In the genomic region with DNA sequence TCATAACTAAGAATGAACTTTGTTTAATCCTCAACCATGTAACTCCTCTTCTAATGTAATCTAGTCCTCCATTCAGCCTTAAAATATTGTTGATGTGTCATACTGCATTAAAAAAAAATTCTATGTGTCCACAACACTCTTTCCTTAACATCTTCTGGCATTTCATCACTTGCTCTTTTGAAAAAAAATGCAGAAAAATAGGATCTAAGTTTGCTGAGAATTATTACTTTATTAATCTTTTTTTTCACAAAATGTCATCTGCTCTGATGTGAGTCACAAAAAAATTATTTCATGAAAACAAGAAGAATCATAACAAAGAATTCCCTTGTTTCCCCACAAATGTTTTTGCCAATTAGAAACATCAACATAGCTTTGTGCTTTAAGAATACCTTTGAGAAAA, we compare ENCODE assay signal across 20 cellular contexts.
"Had no signal": no experiment of that assay in that cellular context is flagged by ENCODE, and none has a peak within 500 bp of the region (broad histone marks: within the 10 kb centered on the region; RNA-seq: fewer than 3 reads in every experiment).

No MANE protein-coding gene starts in this region.

- DNase-seq: activated CD4-positive, alpha-beta memory T cell treated with anti-CD3 and anti-CD28 coated beads, Interleukin-2, amount 10 ng/mL, durations not matched to agents 7 days and 5 days; activated CD8-positive, alpha-beta memory T cell treated with anti-CD3 and anti-CD28 coated beads, Interleukin-2, amount 10 ng/mL, durations not matched to agents 7 days and 5 days; activated naive CD4-positive, alpha-beta T cell; activated naive CD8-positive, alpha-beta T cell treated with anti-CD3 and anti-CD28 coated beads, Interleukin-2, amount 10 ng/mL, durations not matched to agents 7 days and 5 days; aorta; brain microvascular endothelial cell; foreskin fibroblast; hypothalamus; midbrain; nephron progenitor cell; nucleus accumbens; stimulated activated naive CD8-positive, alpha-beta T cell treated with anti-CD3 and anti-CD28 coated beads, Interleukin-15, Interleukin-2, amounts not matched to agents 100 U/mL and 50 U/mL, for 24 hours; transverse colon; uterus had no signal

- H3K36me3 Mint-ChIP-seq: activated CD8-positive, alpha-beta memory T cell treated with anti-CD3 and anti-CD28 coated beads, Interleukin-2, amount 10 ng/mL, durations not matched to agents 7 days and 5 days; activated naive CD8-positive, alpha-beta T cell treated with anti-CD3 and anti-CD28 coated beads, Interleukin-2, amount 10 ng/mL, durations not matched to agents 7 days and 5 days had no signal

- H3K27me3 ChIP-seq: brain microvascular endothelial cell, right atrium auricular region, transverse colon, uterus had no signal

- H3K9me3 Mint-ChIP-seq: nephron progenitor cell had no signal

- H3K4me1 ChIP-seq: right atrium auricular region, transverse colon, uterus had no signal

- H3K9me3 ChIP-seq: right atrium auricular region, transverse colon, uterus had no signal

- H3K27me3 Mint-ChIP-seq: activated CD4-positive, alpha-beta memory T cell treated with anti-CD3 and anti-CD28 coated beads, Interleukin-2, amount 10 ng/mL, durations not matched to agents 7 days and 5 days; activated CD8-positive, alpha-beta memory T cell treated with anti-CD3 and anti-CD28 coated beads, Interleukin-2, amount 10 ng/mL, durations not matched to agents 7 days and 5 days; activated naive CD8-positive, alpha-beta T cell treated with anti-CD3 and anti-CD28 coated beads, Interleukin-2, amount 10 ng/mL, durations not matched to agents 7 days and 5 days; central memory CD8-positive, alpha-beta T cell; progenitor cell of endocrine pancreas had no signal

- H3K4me1 Mint-ChIP-seq: activated CD4-positive, alpha-beta memory T cell treated with anti-CD3 and anti-CD28 coated beads, Interleukin-2, amount 10 ng/mL, durations not matched to agents 7 days and 5 days; activated CD8-positive, alpha-beta memory T cell treated with anti-CD3 and anti-CD28 coated beads, Interleukin-2, amount 10 ng/mL, durations not matched to agents 7 days and 5 days; activated naive CD8-positive, alpha-beta T cell treated with anti-CD3 and anti-CD28 coated beads, Interleukin-2, amount 10 ng/mL, durations not matched to agents 7 days and 5 days; central memory CD8-positive, alpha-beta T cell had no signal

- H3K36me3 ChIP-seq: brain microvascular endothelial cell, right atrium auricular region, transverse colon, uterus had no signal

- H3K4me3 ChIP-seq: coronary artery, right atrium auricular region, skin epidermis, transverse colon, uterus had no signal

- H3K27ac Mint-ChIP-seq: activated CD4-positive, alpha-beta memory T cell treated with anti-CD3 and anti-CD28 coated beads, Interleukin-2, amount 10 ng/mL, durations not matched to agents 7 days and 5 days; activated CD8-positive, alpha-beta memory T cell treated with anti-CD3 and anti-CD28 coated beads, Interleukin-2, amount 10 ng/mL, durations not matched to agents 7 days and 5 days; activated naive CD8-positive, alpha-beta T cell treated with anti-CD3 and anti-CD28 coated beads, Interleukin-2, amount 10 ng/mL, durations not matched to agents 7 days and 5 days; nephron progenitor cell; progenitor cell of endocrine pancreas; T-helper 2 cell treated with Interferon-gamma antibody and Interleukin-4, amounts not matched to agents 5 μg/mL and 100 μg/mL, for 36 hours had no signal

- H3K4me3 Mint-ChIP-seq: activated CD4-positive, alpha-beta memory T cell treated with anti-CD3 and anti-CD28 coated beads, Interleukin-2, amount 10 ng/mL, durations not matched to agents 7 days and 5 days; activated CD8-positive, alpha-beta memory T cell treated with anti-CD3 and anti-CD28 coated beads, Interleukin-2, amount 10 ng/mL, durations not matched to agents 7 days and 5 days; activated naive CD8-positive, alpha-beta T cell treated with anti-CD3 and anti-CD28 coated beads, Interleukin-2, amount 10 ng/mL, durations not matched to agents 7 days and 5 days; central memory CD8-positive, alpha-beta T cell; nephron progenitor cell; T-helper 2 cell treated with Interferon-gamma antibody and Interleukin-4, amounts not matched to agents 5 μg/mL and 100 μg/mL, for 36 hours had no signal

- H3K27ac ChIP-seq: brain microvascular endothelial cell, coronary artery, right atrium auricular region, skin epidermis, transverse colon, uterus had no signal
